Comparison of ENCODE assay signal across 19 cellular contexts in the genomic region with DNA sequence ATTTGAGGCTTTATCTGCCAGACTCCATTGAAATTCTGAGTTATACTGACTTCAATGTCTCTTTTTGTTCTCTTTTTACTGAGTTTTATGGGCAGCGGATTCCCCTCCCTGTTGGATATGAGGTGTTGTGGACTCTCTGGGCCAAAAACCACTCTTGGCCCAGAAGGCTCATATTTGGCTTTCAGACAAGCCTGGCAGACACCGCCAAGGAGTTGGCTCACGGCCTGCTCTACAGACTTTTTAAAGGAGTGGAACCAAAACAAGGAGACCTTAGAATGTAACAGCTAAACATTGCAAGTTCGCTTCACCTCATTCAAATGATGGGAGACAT.
DNase-seq lines count a peak whose midpoint lies in the region; ATAC-seq and TF ChIP-seq lines count a peak whose summit lies in the region.
"Had no signal": no experiment of that assay in that cellular context is flagged by ENCODE, and none has a peak within 500 bp of the region (broad histone marks: within the 10 kb centered on the region; RNA-seq: fewer than 3 reads in every experiment).

No MANE protein-coding gene starts in this region.

- no peak for TF ChIP-seq CTCF in stomach (IDR thresholded peaks at IDR 0.05)

- no peaks in the 10 kb centered on the region for H3K4me1 Mint-ChIP-seq in stimulated activated naive CD8-positive, alpha-beta T cell treated with anti-CD3 and anti-CD28 coated beads, Interleukin-15, amount 100 ng/mL, for 72 hours
- H3K4me1 Mint-ChIP-seq: activated CD4-positive, alpha-beta memory T cell treated with anti-CD3 and anti-CD28 coated beads, Interleukin-2, amount 10 ng/mL, durations not matched to agents 7 days and 5 days had no signal

- no peak for TF ChIP-seq POLR2A in stomach (IDR thresholded peaks at IDR 0.05)

- H3K36me3 ChIP-seq in stomach: no peaks in the 10 kb centered on the region
- H3K36me3 ChIP-seq: Peyer's patch had no signal

- H3K9me3 Mint-ChIP-seq in stimulated activated naive CD8-positive, alpha-beta T cell treated with anti-CD3 and anti-CD28 coated beads, Interleukin-15, amount 100 ng/mL, for 72 hours: no peaks in the 10 kb centered on the region
- H3K9me3 Mint-ChIP-seq: activated CD4-positive, alpha-beta memory T cell treated with anti-CD3 and anti-CD28 coated beads, Interleukin-2, amount 10 ng/mL, durations not matched to agents 7 days and 5 days; activated T-helper 1 cell treated with anti-CD3 and anti-CD28 coated beads, Interleukin-12 subunit alpha, Interleukin-12 subunit beta, Interleukin-2, Interleukin-4 antibody, amounts not matched to agents 30 ng/mL and 10 ng/mL and 1 ng/mL, durations not matched to agents 14 hours and 24 hours and 36 hours had no signal

- H3K27me3 Mint-ChIP-seq in stimulated activated naive CD8-positive, alpha-beta T cell treated with anti-CD3 and anti-CD28 coated beads, Interleukin-15, amount 100 ng/mL, for 72 hours: no peaks in the 10 kb centered on the region

- no peaks in the 10 kb centered on the region for H3K27me3 ChIP-seq in right cardiac atrium (ENCODE audit: control insufficient read depth, insufficient read depth)
- no peaks in the 10 kb centered on the region for H3K27me3 ChIP-seq in stomach
- H3K27me3 ChIP-seq: Peyer's patch had no signal

- no peak for TF ChIP-seq EP300 in stomach (IDR thresholded peaks at IDR 0.05)

- WGBS in right cardiac atrium: 45% methylated on average over 4 of the region's 4 CpGs
- WGBS in stomach, 5 donors: 34 to 73% (median 51%) methylated on average over 4 of the region's 4 CpGs

- intact Hi-C loops in right cardiac atrium (cut with DNase I) (loop anchor here in 2 of 4 donors (10.0 kb wide), 2 partner anchors 200 to 210 kb away; a partner anchor contains a TSS), stomach (cut with DNase I; ENCODE audit: low total_unique reads) (no loop called here)

- peaks cover 2% of the 10 kb centered on the region for H3K4me1 ChIP-seq in right cardiac atrium (ENCODE audit: control insufficient read depth, insufficient read depth, low read length)
- H3K4me1 ChIP-seq in stomach: peaks cover 0 to 16% (median 6%) of the 10 kb centered on the region in 4 donors
- H3K4me1 ChIP-seq: Peyer's patch had no signal

- DNase-seq in C1 segment of cervical spinal cord (lab: John Stamatoyannopoulos, UW) (peak in 10 of 14 donors; percentile 19 to 68 (median 56)), cerebellum (ENCODE audit: low spot score) (peak; percentile 70), right cardiac atrium (peak; percentile 24 to 77 (median 71)), stomach (peak; percentile 40)
- no peak for DNase-seq in stimulated activated naive CD8-positive, alpha-beta T cell treated with anti-CD3 and anti-CD28 coated beads, Interleukin-15, amount 100 ng/mL, for 72 hours
- no peak for DNase-seq in activated naive CD4-positive, alpha-beta T cell treated with anti-CD3 and anti-CD28 coated beads, Interleukin-2, amount 50 U/mL, for 16 hours
- DNase-seq: ACHN; activated CD4-positive, alpha-beta memory T cell treated with anti-CD3 and anti-CD28 coated beads, Interleukin-2, amount 10 ng/mL, durations not matched to agents 7 days and 5 days; COR-L47; H7; MM.1S; NCI-H774; Peyer's patch; retina; stimulated activated CD4-positive, alpha-beta T cell treated with anti-CD3 and anti-CD28 coated beads, Interleukin-2, amount 100 ng/mL, for 24 hours; SW 1271 had no signal

- H3K4me3 Mint-ChIP-seq in stimulated activated naive CD8-positive, alpha-beta T cell treated with anti-CD3 and anti-CD28 coated beads, Interleukin-15, amount 100 ng/mL, for 72 hours: no peak overlapping the region
- H3K4me3 Mint-ChIP-seq: activated CD4-positive, alpha-beta memory T cell treated with anti-CD3 and anti-CD28 coated beads, Interleukin-2, amount 10 ng/mL, durations not matched to agents 7 days and 5 days; activated T-helper 1 cell treated with anti-CD3 and anti-CD28 coated beads, Interleukin-12 subunit alpha, Interleukin-12 subunit beta, Interleukin-2, Interleukin-4 antibody, amounts not matched to agents 30 ng/mL and 10 ng/mL and 1 ng/mL, durations not matched to agents 14 hours and 24 hours and 36 hours had no signal

- ATAC-seq in right cardiac atrium: peak; percentile 57 to 66
- ATAC-seq in GM21576 (IDR thresholded peaks at IDR 0.05; ENCODE audit: unreplicated experiment): no peak
- no peak for ATAC-seq in esophagus mucosa
- no peak for ATAC-seq in stimulated activated naive CD8-positive, alpha-beta T cell treated with anti-CD3 and anti-CD28 coated beads, Interleukin-15, amount 100 ng/mL, for 72 hours

- no peak overlapping the region for H3K4me3 ChIP-seq in right cardiac atrium (ENCODE audit: low read length)
- no peak overlapping the region for H3K4me3 ChIP-seq in stomach
- H3K4me3 ChIP-seq: Peyer's patch had no signal

- peak overlapping the region; percentile 80 for H3K27ac ChIP-seq in right cardiac atrium (ENCODE audit: low read length)
- H3K27ac ChIP-seq in stomach: peak overlapping the region in 1 of 5 donors; percentile 78

- H3K27ac Mint-ChIP-seq in stimulated activated naive CD8-positive, alpha-beta T cell treated with anti-CD3 and anti-CD28 coated beads, Interleukin-15, amount 100 ng/mL, for 72 hours: no peak overlapping the region
- H3K27ac Mint-ChIP-seq: activated CD4-positive, alpha-beta memory T cell treated with anti-CD3 and anti-CD28 coated beads, Interleukin-2, amount 10 ng/mL, durations not matched to agents 7 days and 5 days; activated T-helper 1 cell treated with anti-CD3 and anti-CD28 coated beads, Interleukin-12 subunit alpha, Interleukin-12 subunit beta, Interleukin-2, Interleukin-4 antibody, amounts not matched to agents 30 ng/mL and 10 ng/mL and 1 ng/mL, durations not matched to agents 14 hours and 24 hours and 36 hours had no signal

- no peaks in the 10 kb centered on the region for H3K9me3 ChIP-seq in right cardiac atrium (ENCODE audit: control insufficient read depth, low read length)
- no peaks in the 10 kb centered on the region for H3K9me3 ChIP-seq in stomach
- H3K9me3 ChIP-seq: Peyer's patch had no signal

Comparison
In these comparisons a context has a peak if more than half of its experiments do, and no peak if none do; other contexts are left out.
1. DNase-seq: peak in C1 segment of cervical spinal cord (10 of 14), cerebellum (single experiment), right cardiac atrium (3 of 3) and stomach (single experiment); none in stimulated activated naive CD8-positive, alpha-beta T cell treated with anti-CD3 and anti-CD28 coated beads, Interleukin-15, amount 100 ng/mL, for 72 hours (0 of 2) and activated naive CD4-positive, alpha-beta T cell treated with anti-CD3 and anti-CD28 coated beads, Interleukin-2, amount 50 U/mL, for 16 hours (single experiment).
2. ATAC-seq: peak in right cardiac atrium (2 of 2); none in GM21576 (single experiment), esophagus mucosa (single experiment) and stimulated activated naive CD8-positive, alpha-beta T cell treated with anti-CD3 and anti-CD28 coated beads, Interleukin-15, amount 100 ng/mL, for 72 hours (single experiment).